ENCODE assay signal across 1 cellular context in the genomic region with DNA sequence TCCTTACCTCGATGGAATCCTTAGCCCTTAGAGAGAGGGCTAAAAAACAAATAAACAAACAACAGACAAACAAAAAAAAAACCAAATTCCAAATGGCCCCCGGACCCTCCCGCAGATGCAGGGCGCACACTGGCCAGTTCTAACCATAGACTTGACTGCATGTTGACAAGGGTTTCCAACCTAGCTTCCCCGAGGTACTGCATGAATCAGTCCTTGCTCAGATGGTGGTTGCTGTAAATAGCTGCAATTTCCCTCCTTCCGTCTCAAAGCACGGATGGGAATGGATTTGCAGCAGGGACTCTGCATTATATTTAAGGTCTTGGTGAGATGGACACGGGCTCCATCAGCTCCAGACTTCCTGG.
A peak's percentile ranks its signal among the peaks of the same experiment; 100 is the strongest.
TF ChIP-seq lines count a peak whose summit lies in the region.

No MANE protein-coding gene starts in this region.

TF ChIP-seq in HEK293, 187 proteins besides CTCF, POLR2A, EP300 and RAD21 (continued from another document):
- TF ChIP-seq, protein P1, sequence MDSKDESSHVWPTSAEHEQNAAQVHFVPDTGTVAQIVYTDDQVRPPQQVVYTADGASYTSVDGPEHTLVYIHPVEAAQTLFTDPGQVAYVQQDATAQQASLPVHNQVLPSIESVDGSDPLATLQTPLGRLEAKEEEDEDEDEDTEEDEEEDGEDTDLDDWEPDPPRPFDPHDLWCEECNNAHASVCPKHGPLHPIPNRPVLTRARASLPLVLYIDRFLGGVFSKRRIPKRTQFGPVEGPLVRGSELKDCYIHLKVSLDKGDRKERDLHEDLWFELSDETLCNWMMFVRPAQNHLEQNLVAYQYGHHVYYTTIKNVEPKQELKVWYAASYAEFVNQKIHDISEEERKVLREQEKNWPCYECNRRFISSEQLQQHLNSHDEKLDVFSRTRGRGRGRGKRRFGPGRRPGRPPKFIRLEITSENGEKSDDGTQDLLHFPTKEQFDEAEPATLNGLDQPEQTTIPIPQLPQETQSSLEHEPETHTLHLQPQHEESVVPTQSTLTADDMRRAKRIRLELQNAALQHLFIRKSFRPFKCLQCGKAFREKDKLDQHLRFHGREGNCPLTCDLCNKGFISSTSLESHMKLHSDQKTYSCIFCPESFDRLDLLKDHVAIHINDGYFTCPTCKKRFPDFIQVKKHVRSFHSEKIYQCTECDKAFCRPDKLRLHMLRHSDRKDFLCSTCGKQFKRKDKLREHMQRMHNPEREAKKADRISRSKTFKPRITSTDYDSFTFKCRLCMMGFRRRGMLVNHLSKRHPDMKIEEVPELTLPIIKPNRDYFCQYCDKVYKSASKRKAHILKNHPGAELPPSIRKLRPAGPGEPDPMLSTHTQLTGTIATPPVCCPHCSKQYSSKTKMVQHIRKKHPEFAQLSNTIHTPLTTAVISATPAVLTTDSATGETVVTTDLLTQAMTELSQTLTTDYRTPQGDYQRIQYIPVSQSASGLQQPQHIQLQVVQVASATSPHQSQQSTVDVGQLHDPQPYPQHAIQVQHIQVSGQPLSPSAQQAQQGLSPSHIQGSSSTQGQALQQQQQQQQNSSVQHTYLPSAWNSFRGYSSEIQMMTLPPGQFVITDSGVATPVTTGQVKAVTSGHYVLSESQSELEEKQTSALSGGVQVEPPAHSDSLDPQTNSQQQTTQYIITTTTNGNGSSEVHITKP (tag by site-specific recombination; IDR thresholded peaks at IDR 0.05) = peak; percentile 82
- TF ChIP-seq RBAK (tag by site-specific recombination; IDR thresholded peaks at IDR 0.05) (no peak), ZNF660 (tag by site-specific recombination; IDR thresholded peaks at IDR 0.05) (no peak), ZBTB8A (tag by site-specific recombination; IDR thresholded peaks at IDR 0.05) (0 out of 2 replicates have a peak, but pooled peaks have one; percentile 31), ZNF335 (tag by site-specific recombination; conservative IDR thresholded peaks at IDR 0.05) (peak; percentile 88), ZNF292 (tag by site-specific recombination; IDR thresholded peaks at IDR 0.05; ENCODE audit: borderline replicate concordance, low read depth) (no peak), ZNF600 (tag by site-specific recombination; IDR thresholded peaks at IDR 0.05) (0 out of 2 replicates have a peak, but pooled peaks have one; percentile 55), ZNF610 (tag by site-specific recombination; IDR thresholded peaks at IDR 0.05; ENCODE audit: borderline replicate concordance) (no peak)
